Comparison of ENCODE assay signal across 1 cellular context in the genomic region with DNA sequence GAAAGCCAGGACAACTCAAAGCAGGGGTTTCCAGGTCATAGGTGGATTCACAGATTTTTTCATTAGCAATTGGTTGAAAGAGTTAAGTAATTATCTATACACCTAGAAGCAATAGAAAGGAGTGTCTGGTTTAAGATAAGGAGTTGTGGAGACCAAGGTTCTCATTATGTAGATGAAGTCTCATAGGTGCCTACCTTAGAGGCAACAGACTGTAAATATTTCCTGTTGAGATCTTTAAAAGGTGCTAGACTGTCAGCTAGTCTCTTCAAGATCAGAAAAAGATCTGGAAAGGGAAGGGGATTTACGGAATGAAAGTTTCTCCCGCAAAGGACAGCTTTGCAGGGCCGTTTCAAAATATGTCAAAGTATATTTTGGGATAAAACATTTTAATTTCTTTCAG.
TF ChIP-seq lines count a peak whose summit lies in the region.

No MANE protein-coding gene starts in this region.

TF ChIP-seq in WTC11, 78 proteins besides CTCF, POLR2A, EP300 and RAD21 (continued from another document):
- TF ChIP-seq, protein P1, sequence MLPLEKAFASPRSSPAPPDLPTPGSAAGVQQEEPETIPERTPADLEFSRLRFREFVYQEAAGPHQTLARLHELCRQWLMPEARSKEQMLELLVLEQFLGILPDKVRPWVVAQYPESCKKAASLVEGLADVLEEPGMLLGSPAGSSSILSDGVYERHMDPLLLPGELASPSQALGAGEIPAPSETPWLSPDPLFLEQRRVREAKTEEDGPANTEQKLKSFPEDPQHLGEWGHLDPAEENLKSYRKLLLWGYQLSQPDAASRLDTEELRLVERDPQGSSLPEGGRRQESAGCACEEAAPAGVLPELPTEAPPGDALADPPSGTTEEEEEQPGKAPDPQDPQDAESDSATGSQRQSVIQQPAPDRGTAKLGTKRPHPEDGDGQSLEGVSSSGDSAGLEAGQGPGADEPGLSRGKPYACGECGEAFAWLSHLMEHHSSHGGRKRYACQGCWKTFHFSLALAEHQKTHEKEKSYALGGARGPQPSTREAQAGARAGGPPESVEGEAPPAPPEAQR (CRISPR knock-in tag; IDR thresholded peaks at IDR 0.05) = no peak
